ENCODE assay signal across 10 cellular contexts in genomic region chr1:110746644-110747259, GRCh38.
DNase-seq lines count a peak whose midpoint lies in the region; ATAC-seq, FAIRE-seq and TF ChIP-seq lines count a peak whose summit lies in the region.
"Had no signal": no experiment of that assay in that cellular context is flagged by ENCODE, and none has a peak within 500 bp of the region (broad histone marks: within the 10 kb centered on the region; RNA-seq: fewer than 3 reads in every experiment).

No MANE protein-coding gene starts in this region.

- peak; percentile 66 for ATAC-seq in GM23338
- ATAC-seq in GM21526 (IDR thresholded peaks at IDR 0.05; ENCODE audit: low FRiP score, unreplicated experiment): no peak

- DNase-seq in GM23338 (ENCODE audit: low spot score) (peak; percentile 88), SJCRH30 (peak; percentile 55 to 76), islet precursor cell (peak; percentile 82), RCC 7860 (ENCODE audit: low spot score) (no peak), DMS153 treated with DMSO at 0.1 percent for 48 hours (lab: John Stamatoyannopoulos, UW; ENCODE audit: unreplicated experiment) (no peak)
- DNase-seq in activated naive CD8-positive, alpha-beta T cell treated with anti-CD3 and anti-CD28 coated beads, Interleukin-2, amount 50 U/mL, for 16 hours (ENCODE audit: low read depth, low spot score): peak; percentile 4
- peak; percentile 27 for DNase-seq in stimulated activated CD8-positive, alpha-beta memory T cell treated with anti-CD3 and anti-CD28 coated beads, Interleukin-15, amount 100 ng/mL, for 1 hour (ENCODE audit: low read depth)

- no peaks in the 10 kb centered on the region for H3K27me3 Mint-ChIP-seq in GM23338 (ENCODE audit: insufficient read depth, low read depth, poor library complexity)

- H4K20me1 ChIP-seq in GM23338 (replicated peaks; ENCODE audit: insufficient read depth): no peaks in the 10 kb centered on the region

- H3K9me2 ChIP-seq in GM23338 (ENCODE audit: insufficient read depth): peaks cover 9% of the 10 kb centered on the region; the same call in 1 of the 2 replicates

- no peak overlapping the region for H3K27ac Mint-ChIP-seq in GM23338
- H3K27ac Mint-ChIP-seq: nephron had no signal

- no peaks in the 10 kb centered on the region for H3K9me3 ChIP-seq in SJCRH30 (replicated peaks)

- no peaks in the 10 kb centered on the region for H3K9me3 Mint-ChIP-seq in GM23338
- H3K9me3 Mint-ChIP-seq: nephron had no signal

- H3K4me1 Mint-ChIP-seq in GM23338: peaks cover 34% of the 10 kb centered on the region
- H3K4me1 Mint-ChIP-seq: nephron had no signal

- H3K4me3 Mint-ChIP-seq in GM23338: no peak overlapping the region
- H3K4me3 Mint-ChIP-seq: nephron had no signal

- H3K4me2 ChIP-seq in GM23338: no peak overlapping the region
- H3K4me2 ChIP-seq: KMS-11 had no signal

- no peak for TF ChIP-seq CTCF in GM23338 (conservative IDR thresholded peaks at IDR 0.05; ENCODE audit: low read depth in 2 of 2)

- peaks cover 37% of the 10 kb centered on the region for H3K4me1 ChIP-seq in GM23338 (ENCODE audit: insufficient read depth)
- no peaks in the 10 kb centered on the region for H3K4me1 ChIP-seq in SJCRH30

- no peak overlapping the region for H2AFZ ChIP-seq in GM23338

- H3K4me3 ChIP-seq in GM23338 (no peak overlapping the region), SJCRH30 (no peak overlapping the region)

- H3K27me3 ChIP-seq in GM23338 (ENCODE audit: insufficient read depth) (no peaks in the 10 kb centered on the region), SJCRH30 (no peaks in the 10 kb centered on the region)

- no peaks in the 10 kb centered on the region for H3K36me3 Mint-ChIP-seq in GM23338 (ENCODE audit: low read depth)

- no peak for FAIRE-seq in RCC 7860 (lab: Jason Lieb, UNC)

- no peaks in the 10 kb centered on the region for H3K79me2 ChIP-seq in GM23338 (replicated peaks; ENCODE audit: insufficient read depth)

- H3F3A ChIP-seq in GM23338 (replicated peaks; ENCODE audit: low read depth): no peaks in the 10 kb centered on the region

- no peak overlapping the region for H3K27ac ChIP-seq in GM23338 (ENCODE audit: low read depth)
- H3K27ac ChIP-seq in SJCRH30: no peak overlapping the region
- H3K27ac ChIP-seq: KMS-11 had no signal

- H3K36me3 ChIP-seq in GM23338 (ENCODE audit: insufficient read depth): no peaks in the 10 kb centered on the region
- no peaks in the 10 kb centered on the region for H3K36me3 ChIP-seq in SJCRH30

TF ChIP-seq in GM23338, 12 proteins besides CTCF, POLR2A, EP300 and RAD21:
- TF ChIP-seq, protein P1, sequence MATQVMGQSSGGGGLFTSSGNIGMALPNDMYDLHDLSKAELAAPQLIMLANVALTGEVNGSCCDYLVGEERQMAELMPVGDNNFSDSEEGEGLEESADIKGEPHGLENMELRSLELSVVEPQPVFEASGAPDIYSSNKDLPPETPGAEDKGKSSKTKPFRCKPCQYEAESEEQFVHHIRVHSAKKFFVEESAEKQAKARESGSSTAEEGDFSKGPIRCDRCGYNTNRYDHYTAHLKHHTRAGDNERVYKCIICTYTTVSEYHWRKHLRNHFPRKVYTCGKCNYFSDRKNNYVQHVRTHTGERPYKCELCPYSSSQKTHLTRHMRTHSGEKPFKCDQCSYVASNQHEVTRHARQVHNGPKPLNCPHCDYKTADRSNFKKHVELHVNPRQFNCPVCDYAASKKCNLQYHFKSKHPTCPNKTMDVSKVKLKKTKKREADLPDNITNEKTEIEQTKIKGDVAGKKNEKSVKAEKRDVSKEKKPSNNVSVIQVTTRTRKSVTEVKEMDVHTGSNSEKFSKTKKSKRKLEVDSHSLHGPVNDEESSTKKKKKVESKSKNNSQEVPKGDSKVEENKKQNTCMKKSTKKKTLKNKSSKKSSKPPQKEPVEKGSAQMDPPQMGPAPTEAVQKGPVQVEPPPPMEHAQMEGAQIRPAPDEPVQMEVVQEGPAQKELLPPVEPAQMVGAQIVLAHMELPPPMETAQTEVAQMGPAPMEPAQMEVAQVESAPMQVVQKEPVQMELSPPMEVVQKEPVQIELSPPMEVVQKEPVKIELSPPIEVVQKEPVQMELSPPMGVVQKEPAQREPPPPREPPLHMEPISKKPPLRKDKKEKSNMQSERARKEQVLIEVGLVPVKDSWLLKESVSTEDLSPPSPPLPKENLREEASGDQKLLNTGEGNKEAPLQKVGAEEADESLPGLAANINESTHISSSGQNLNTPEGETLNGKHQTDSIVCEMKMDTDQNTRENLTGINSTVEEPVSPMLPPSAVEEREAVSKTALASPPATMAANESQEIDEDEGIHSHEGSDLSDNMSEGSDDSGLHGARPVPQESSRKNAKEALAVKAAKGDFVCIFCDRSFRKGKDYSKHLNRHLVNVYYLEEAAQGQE (IDR thresholded peaks at IDR 0.05; ENCODE audit: unreplicated experiment): peak; percentile 91
- TF ChIP-seq, protein P2, sequence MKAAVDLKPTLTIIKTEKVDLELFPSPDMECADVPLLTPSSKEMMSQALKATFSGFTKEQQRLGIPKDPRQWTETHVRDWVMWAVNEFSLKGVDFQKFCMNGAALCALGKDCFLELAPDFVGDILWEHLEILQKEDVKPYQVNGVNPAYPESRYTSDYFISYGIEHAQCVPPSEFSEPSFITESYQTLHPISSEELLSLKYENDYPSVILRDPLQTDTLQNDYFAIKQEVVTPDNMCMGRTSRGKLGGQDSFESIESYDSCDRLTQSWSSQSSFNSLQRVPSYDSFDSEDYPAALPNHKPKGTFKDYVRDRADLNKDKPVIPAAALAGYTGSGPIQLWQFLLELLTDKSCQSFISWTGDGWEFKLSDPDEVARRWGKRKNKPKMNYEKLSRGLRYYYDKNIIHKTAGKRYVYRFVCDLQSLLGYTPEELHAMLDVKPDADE (IDR thresholded peaks at IDR 0.05): no peak
- TF ChIP-seq POLR2AphosphoS5 (IDR thresholded peaks at IDR 0.05; ENCODE audit: low read depth): no peak

Comparison
In these comparisons a context has a peak if more than half of its experiments do, and no peak if none do; other contexts are left out.
1. DNase-seq: peak in GM23338 (single experiment), SJCRH30 (2 of 2), activated naive CD8-positive, alpha-beta T cell treated with anti-CD3 and anti-CD28 coated beads, Interleukin-2, amount 50 U/mL, for 16 hours (single experiment), islet precursor cell (single experiment) and stimulated activated CD8-positive, alpha-beta memory T cell treated with anti-CD3 and anti-CD28 coated beads, Interleukin-15, amount 100 ng/mL, for 1 hour (single experiment); none in RCC 7860 (single experiment) and DMS153 treated with DMSO at 0.1 percent for 48 hours (single experiment).